ENCODE assay signal across 8 cellular contexts in the genomic region with DNA sequence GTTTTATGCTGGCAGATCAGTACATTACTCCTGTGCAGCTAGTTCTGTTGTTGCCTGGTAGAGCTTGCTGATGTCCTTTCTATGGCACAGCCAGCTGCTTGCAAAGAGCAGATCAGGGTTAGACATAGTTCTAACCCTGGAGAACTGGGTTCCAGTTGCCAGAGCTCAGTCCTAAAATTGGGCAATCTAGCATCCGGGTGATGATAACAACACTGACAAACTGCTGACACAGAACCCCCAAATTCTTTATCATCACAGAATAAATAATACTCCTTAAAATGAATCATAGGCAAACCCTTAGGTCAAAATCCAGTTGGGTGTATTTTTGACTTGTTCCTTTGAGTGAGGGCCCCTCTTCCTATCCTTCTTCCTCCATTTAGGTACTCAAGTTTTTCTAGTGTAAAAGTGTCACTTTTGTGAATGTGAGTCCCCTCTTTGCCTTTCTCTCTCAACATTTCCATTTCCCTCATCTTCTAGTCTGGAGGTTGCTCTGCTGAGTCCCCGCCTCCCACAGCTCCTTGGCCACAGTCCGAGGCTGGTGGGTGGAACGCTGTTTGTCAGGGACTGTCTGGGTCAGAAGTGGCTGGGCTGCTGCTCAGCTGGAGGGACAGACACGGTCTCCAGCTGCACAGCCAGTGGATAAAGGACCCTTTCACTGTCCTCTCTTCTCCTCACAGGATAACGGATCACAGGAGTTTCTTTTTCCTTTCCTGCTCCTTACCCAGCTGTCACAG.
DNase-seq lines count a peak whose midpoint lies in the region; ATAC-seq, FAIRE-seq and TF ChIP-seq lines count a peak whose summit lies in the region.

No MANE protein-coding gene starts in this region.

- H3K4me3 ChIP-seq in kidney (ENCODE audit: low read length in 2 of 2) (peak overlapping the region; percentile 32 to 61), skin epidermis (peak overlapping the region in 1 of 7 experiments; percentile 10)

- DNase-seq in caudate nucleus (lab: John Stamatoyannopoulos, UW), result peak in 58 of 61 donors; percentile 3 to 88 (median 62)
- peak; percentile 94 for DNase-seq in kidney
- no peak for DNase-seq in NCI-H748 treated with DMSO at 0.1 percent for 48 hours (lab: John Stamatoyannopoulos, UW)
- no peak for DNase-seq in NCI-H2029 treated with DMSO at 0.1 percent for 48 hours (lab: John Stamatoyannopoulos, UW)
- DNase-seq in Kasumi-1 (lab: John Stamatoyannopoulos, UW), result no peak

- ATAC-seq in HG02571 (IDR thresholded peaks at IDR 0.05; ENCODE audit: unreplicated experiment) (peak; percentile 33), GM19351 (IDR thresholded peaks at IDR 0.05; ENCODE audit: unreplicated experiment) (no peak)

- H3K9me3 ChIP-seq in kidney (ENCODE audit: control insufficient read depth in 1 of 2, low read length in 2 of 2), result no peaks in the 10 kb centered on the region

- H3K27ac ChIP-seq in caudate nucleus (ENCODE audit: low read depth, low read length) (peak overlapping the region; percentile 74), kidney (ENCODE audit: low read depth in 2 of 2, low read length in 2 of 2) (peak overlapping the region; percentile 68 to 88), skin epidermis (peak overlapping the region in 13 of 21 experiments; percentile 1 to 79 (median 61))

- TF ChIP-seq CTCF in kidney (IDR thresholded peaks at IDR 0.05; ENCODE audit: borderline replicate concordance, extremely low read depth, insufficient read depth), result no peak

- no peak for FAIRE-seq in kidney (lab: Jason Lieb, UNC)

- H3K9ac ChIP-seq in kidney (ENCODE audit: low read length in 2 of 2), result no peak overlapping the region

- no peaks in the 10 kb centered on the region for H3K36me3 ChIP-seq in kidney (ENCODE audit: control insufficient read depth in 1 of 2, insufficient read depth in 2 of 2, low read length in 2 of 2)

- H3K4me1 ChIP-seq in kidney (ENCODE audit: control insufficient read depth in 1 of 2, insufficient read depth in 1 of 2, low read depth in 1 of 2, low read length in 2 of 2), result peaks cover 0 to 8% of the 10 kb centered on the region in 2 donors

- intact Hi-C loops in kidney (cut with DNase I), result no loop called here

Comparison
In these comparisons a context has a peak if more than half of its experiments do, and no peak if none do; other contexts are left out.
1. DNase-seq: peak in caudate nucleus (58 of 61) and kidney (single experiment); none in NCI-H748 treated with DMSO at 0.1 percent for 48 hours (single experiment), NCI-H2029 treated with DMSO at 0.1 percent for 48 hours (single experiment) and Kasumi-1 (0 of 2).
2. Peak in every context shown above with its lines, with median percentiles within 50 percentile points of each other: H3K27ac ChIP-seq.